9 cellular contexts compared by ENCODE assay signal in genomic region chr15:100596792-100597191, GRCh38. TPM values are rescaled to one million over a fixed set of nuclear protein-coding genes. Genes with fewer than 3 reads are reported as not detected.
A peak's percentile ranks its signal among the peaks of the same experiment; 100 is the strongest.
DNase-seq lines count a peak whose midpoint lies in the region; ATAC-seq, FAIRE-seq and TF ChIP-seq lines count a peak whose summit lies in the region.
"Had no signal": no experiment of that assay in that cellular context is flagged by ENCODE, and none has a peak within 500 bp of the region (broad histone marks: within the 10 kb centered on the region; RNA-seq: fewer than 3 reads in every experiment).

No MANE protein-coding gene starts in this region.

- FAIRE-seq in GM12891 (lab: Jason Lieb, UNC), result no peak
- FAIRE-seq: endometrium had no signal

- no peaks in the 10 kb centered on the region for H3K27me3 Mint-ChIP-seq in T-cell

- CTCF ChIA-PET in T-cell (lab: Charles Lee), result interaction anchor here (0.6 to 1.8 kb wide), 9 partner anchors 9 to 643 kb away, joined by 3 to 13 read pairs (median 3); no protein-coding TSS in a partner anchor

- H3K9me3 Mint-ChIP-seq in T-cell, result no peaks in the 10 kb centered on the region

- peak overlapping the region in 2 of 3 donors; percentile 80 to 88 for H3K4me3 Mint-ChIP-seq in T-cell

- H3K27ac Mint-ChIP-seq in T-cell, result peak overlapping the region; percentile 94 to 99

- DNase-seq in GM12891 (ENCODE audit: insufficient read length, low spot score) (no peak), T-cell (peak; percentile 55 to 96 (median 89)), NCI-H1092 (lab: John Stamatoyannopoulos, UW) (no peak), NCI-H748 treated with DMSO at 0.1 percent for 48 hours (lab: John Stamatoyannopoulos, UW) (no peak), cerebellar cortex (ENCODE audit: low spot score) (no peak)
- peak; percentile 93 for DNase-seq in activated naive CD8-positive, alpha-beta T cell treated with anti-CD3 and anti-CD28 coated beads, Interleukin-2, amount 50 U/mL, for 16 hours (ENCODE audit: low read depth, low spot score)
- peak; percentile 83 to 93 (median 88) for DNase-seq in stimulated activated CD4-positive, alpha-beta T cell treated with anti-CD3 and anti-CD28 coated beads, Interleukin-1b, Interleukin-23, amount 100 ng/mL, for 24 hours (ENCODE audit: low read depth in 4 of 4, low spot score in 1 of 4)

- H3K36me3 Mint-ChIP-seq in T-cell, result peaks cover 10% of the 10 kb centered on the region

- TF ChIP-seq POLR2A in GM12891 (IDR thresholded peaks at IDR 0.05; ENCODE audit: low read depth, low read length), result no peak

- ATAC-seq in HG02678 (IDR thresholded peaks at IDR 0.05; ENCODE audit: unreplicated experiment) (peak; percentile 79), T-cell (replicated peaks in 1 of 4) (peak; percentile 89 to 92 (median 90))

- peaks cover 76 to 80% (median 79%) of the 10 kb centered on the region in 3 donors for H3K4me1 Mint-ChIP-seq in T-cell

- POLR2A ChIA-PET in T-cell (lab: Charles Lee), result interaction anchor here (0.5 to 0.8 kb wide), 3 partner anchors 14 to 255 kb away, joined by 3 to 5 read pairs (median 3); no protein-coding TSS in a partner anchor

TF ChIP-seq in GM12891, 5 proteins besides CTCF, POLR2A, EP300 and RAD21:
- no peak for TF ChIP-seq SPI1 (IDR thresholded peaks at IDR 0.05; ENCODE audit: low read depth, low read length)
- TF ChIP-seq PAX5 (IDR thresholded peaks at IDR 0.05; ENCODE audit: insufficient read depth, low read length, severe bottlenecking), result no peak
- TF ChIP-seq TAF1 (IDR thresholded peaks at IDR 0.05; ENCODE audit: low read depth, low read length), result no peak
- TF ChIP-seq POU2F2 (IDR thresholded peaks at IDR 0.05; ENCODE audit: low read depth, low read length), result peak; percentile 51; the same call in 1 of the 2 replicates
- TF ChIP-seq POLR2AphosphoS5 (IDR thresholded peaks at IDR 0.05; ENCODE audit: low read depth, low read length), result no peak

RNA-seq across cellular contexts. Expression of gene LINS1, which starts 5.2 kb away (rescaled TPM):
- polyA plus RNA-seq in GM12891 (2012; ENCODE audit: low read depth, missing spikeins), result 8.6 TPM
- 10 to 100 TPM; 42.9 to 88.1 (median 77.0) TPM for total RNA-seq in T-cell

RNA-seq across cellular contexts. Expression of gene ASB7, which starts 5.6 kb away (rescaled TPM):
- polyA plus RNA-seq in GM12891 (2012; ENCODE audit: low read depth, missing spikeins), result 5.9 TPM
- 10 to 100 TPM; 17.7 to 24.8 (median 21.8) TPM for total RNA-seq in T-cell

Comparison
In these comparisons a context has a peak if more than half of its experiments do, and no peak if none do; other contexts are left out.
1. DNase-seq: peak in T-cell (34 of 34), activated naive CD8-positive, alpha-beta T cell treated with anti-CD3 and anti-CD28 coated beads, Interleukin-2, amount 50 U/mL, for 16 hours (single experiment) and stimulated activated CD4-positive, alpha-beta T cell treated with anti-CD3 and anti-CD28 coated beads, Interleukin-1b, Interleukin-23, amount 100 ng/mL, for 24 hours (4 of 4); none in GM12891 (single experiment), NCI-H1092 (single experiment), NCI-H748 treated with DMSO at 0.1 percent for 48 hours (single experiment) and cerebellar cortex (single experiment).